In genomic region chr2:30447149-30448045, GRCh38 we compare ENCODE assay signal across 7 cellular contexts. TPM values are rescaled to one million over a fixed set of nuclear protein-coding genes. Genes with fewer than 3 reads are reported as not detected.
A peak's percentile ranks its signal among the peaks of the same experiment; 100 is the strongest.
DNase-seq lines count a peak whose midpoint lies in the region; ATAC-seq and TF ChIP-seq lines count a peak whose summit lies in the region.

Gene LCLAT1 (plus strand): TSS chr2:30447246. CDS start chr2:30525591, 78,345 bp downstream.

- DNase-seq in NCI-H1048 (lab: John Stamatoyannopoulos, UW) = peak; percentile 29
- peak; percentile 82 for DNase-seq in T-helper 22 cell (ENCODE audit: low read depth)
- DNase-seq in astrocyte of the cerebellum (ENCODE audit: low read depth) = peak; percentile 33
- DNase-seq in hippocampal formation (lab: John Stamatoyannopoulos, UW) = peak; percentile 31 to 60
- DNase-seq in sigmoid colon = peak; percentile 89

- WGBS in sigmoid colon, 2 donors = 1 to 3% methylated on average over 83 of the region's 83 CpGs

- H3K9me3 ChIP-seq in sigmoid colon = no peaks in the 10 kb centered on the region

- peaks cover 0 to 20% (median 14%) of the 10 kb centered on the region in 4 donors for H3K4me1 ChIP-seq in sigmoid colon

- TF ChIP-seq EP300 in sigmoid colon (IDR thresholded peaks at IDR 0.05) = no peak

- peak; percentile 24 for TF ChIP-seq CTCF in astrocyte of the cerebellum (IDR thresholded peaks at IDR 0.05; ENCODE audit: low read depth, low read length, missing control alignments)
- TF ChIP-seq CTCF in sigmoid colon (IDR thresholded peaks at IDR 0.05) = peak in 1 of 4 experiments; percentile 7

- H3K27ac ChIP-seq in sigmoid colon = peak within 1 kb of the TSS; percentile 76 to 87 (median 85)

- in situ Hi-C loops in astrocyte of the cerebellum (cut with HindIII; ENCODE audit: low sequenced_read_pairs) = no loop called here

- H3K27me3 ChIP-seq in sigmoid colon = no peaks in the 10 kb centered on the region

- intact Hi-C loops in sigmoid colon (cut with DNase I) = loop anchor here (2.0 to 5.0 kb wide), 3 partner anchors 45 to 215 kb away; partner anchors contain the start of gene LBH

- H3K4me3 ChIP-seq in astrocyte of the cerebellum (ENCODE audit: low read depth, low read length) = peak within 1 kb of the TSS; percentile 93
- H3K4me3 ChIP-seq in sigmoid colon = peak within 1 kb of the TSS; percentile 77 to 98 (median 86)

- no peaks in the 10 kb centered on the region for H3K36me3 ChIP-seq in sigmoid colon

- TF ChIP-seq POLR2A in GM15510 (IDR thresholded peaks at IDR 0.05; ENCODE audit: borderline replicate concordance, extremely low read depth, insufficient read length) (peak; percentile 36), sigmoid colon (IDR thresholded peaks at IDR 0.05) (no peak)

- ATAC-seq in HG02588 (IDR thresholded peaks at IDR 0.05; ENCODE audit: unreplicated experiment) = peak; percentile 98

RNA-seq across cellular contexts. Expression of gene LCLAT1, which starts in this region (rescaled TPM):
- total RNA-seq in sigmoid colon = 10 to 100 TPM; 10.0 to 17.2 (median 13.4) TPM
- 1 to 10 TPM; 1.2 to 5.9 (median 1.4) TPM for polyA plus RNA-seq in sigmoid colon

Comparison
In these comparisons a context has a peak if more than half of its experiments do, and no peak if none do; other contexts are left out.
1. Peak in every context shown above with its lines: DNase-seq, ATAC-seq, H3K4me3 ChIP-seq and H3K27ac ChIP-seq.
2. DNase-seq: peak in every context shown above with its lines; median percentile 89 in sigmoid colon; 82 in T-helper 22 cell; 46 in hippocampal formation; 33 in astrocyte of the cerebellum; 29 in NCI-H1048.